1 cellular context compared by ENCODE assay signal in genomic region chr16:27795992-27796614, GRCh38.
TF ChIP-seq lines count a peak whose summit lies in the region.

No MANE protein-coding gene starts in this region.

TF ChIP-seq in HepG2, 621 proteins besides CTCF, POLR2A, EP300 and RAD21 (continued from another document and continues in another):
- TF ChIP-seq SKIL (CRISPR knock-in tag; IDR thresholded peaks at IDR 0.05; ENCODE audit: borderline replicate concordance) (0 out of 2 replicates have a peak, but pooled peaks have one; percentile 41), ZNF501 (CRISPR knock-in tag; IDR thresholded peaks at IDR 0.05) (no peak), ZNF782 (CRISPR knock-in tag; IDR thresholded peaks at IDR 0.05; ENCODE audit: borderline replicate concordance) (no peak), PHF5A (CRISPR knock-in tag; IDR thresholded peaks at IDR 0.05; ENCODE audit: low read depth, unreplicated experiment) (no peak), ZC3H13 (CRISPR knock-in tag; IDR thresholded peaks at IDR 0.05) (0 out of 2 replicates have a peak, but pooled peaks have one; percentile 32), ZNF468 (CRISPR knock-in tag; IDR thresholded peaks at IDR 0.05) (0 out of 2 replicates have a peak, but pooled peaks have one; percentile 66), ESRRA (CRISPR knock-in tag; IDR thresholded peaks at IDR 0.05; ENCODE audit: low read depth) (0 out of 2 replicates have a peak, but pooled peaks have one; percentile 28), ZBTB38 (CRISPR knock-in tag; IDR thresholded peaks at IDR 0.05) (peak; percentile 20; the same call in 1 of the 2 replicates), NR2F6 (IDR thresholded peaks at IDR 0.05) (peak; percentile 42; the same call in 1 of the 2 replicates), NR2F6 (CRISPR knock-in tag; IDR thresholded peaks at IDR 0.05) (peak; percentile 48; the same call in 1 of the 2 replicates), ZNF431 (CRISPR knock-in tag; IDR thresholded peaks at IDR 0.05; ENCODE audit: borderline replicate concordance, low read depth) (no peak), NCOA2 (CRISPR knock-in tag; IDR thresholded peaks at IDR 0.05) (peak; percentile 69), KDM4B (CRISPR knock-in tag; IDR thresholded peaks at IDR 0.05) (0 out of 2 replicates have a peak, but pooled peaks have one; percentile 31), ARNT2 (CRISPR knock-in tag; IDR thresholded peaks at IDR 0.05; ENCODE audit: low read depth) (peak; percentile 54; the same call in 1 of the 2 replicates), ZNF747 (CRISPR knock-in tag; IDR thresholded peaks at IDR 0.05; ENCODE audit: borderline replicate concordance) (no peak), ETV6 (CRISPR knock-in tag; conservative IDR thresholded peaks at IDR 0.05) (peak; percentile 88; the same call in 1 of the 2 replicates), ZNF605 (CRISPR knock-in tag; IDR thresholded peaks at IDR 0.05) (peak; percentile 83), SP140L (CRISPR knock-in tag; IDR thresholded peaks at IDR 0.05; ENCODE audit: borderline replicate concordance) (peak; percentile 94; the same call in 1 of the 2 replicates), ZBTB44 (CRISPR knock-in tag; IDR thresholded peaks at IDR 0.05) (peak; percentile 89), GPN1 (CRISPR knock-in tag; IDR thresholded peaks at IDR 0.05; ENCODE audit: borderline replicate concordance) (0 out of 2 replicates have a peak, but pooled peaks have one; percentile 87), MXI1 (IDR thresholded peaks at IDR 0.05; ENCODE audit: borderline replicate concordance, low read depth, low read length) (no peak), ATF6 (CRISPR knock-in tag; conservative IDR thresholded peaks at IDR 0.05) (peak; percentile 87; the same call in 1 of the 2 replicates), ZNF10 (CRISPR knock-in tag; IDR thresholded peaks at IDR 0.05; ENCODE audit: borderline replicate concordance, low read depth) (no peak), ZNF232 (CRISPR knock-in tag; IDR thresholded peaks at IDR 0.05; ENCODE audit: borderline replicate concordance) (peak; percentile 95; the same call in 1 of the 2 replicates), THRA (CRISPR knock-in tag; IDR thresholded peaks at IDR 0.05; ENCODE audit: borderline replicate concordance) (peak; percentile 73; the same call in 1 of the 2 replicates), ZBTB7A (CRISPR knock-in tag; IDR thresholded peaks at IDR 0.05) (0 out of 2 replicates have a peak, but pooled peaks have one; percentile 24), ZBTB20 (CRISPR knock-in tag; IDR thresholded peaks at IDR 0.05; ENCODE audit: borderline replicate concordance, low read depth) (peak; percentile 71; the same call in 1 of the 2 replicates), ATAD3A (CRISPR knock-in tag; IDR thresholded peaks at IDR 0.05) (0 out of 2 replicates have a peak, but pooled peaks have one; percentile 19), TBX2 (CRISPR knock-in tag; IDR thresholded peaks at IDR 0.05; ENCODE audit: borderline replicate concordance) (peak; percentile 67), HMG20B (CRISPR knock-in tag; conservative IDR thresholded peaks at IDR 0.05) (no peak), ZNF766 (CRISPR knock-in tag; IDR thresholded peaks at IDR 0.05; ENCODE audit: borderline replicate concordance) (peak; percentile 82; the same call in 1 of the 2 replicates), TEAD3 (CRISPR knock-in tag; optimal IDR thresholded peaks at IDR 0.05; ENCODE audit: borderline replicate concordance) (peak; percentile 43), SOX13 (IDR thresholded peaks at IDR 0.05) (no peak), SOX13 (CRISPR knock-in tag; conservative IDR thresholded peaks at IDR 0.05 in 1 of 2, IDR thresholded peaks at IDR 0.05 in 1 of 2) (0 out of 4 replicates have a peak, but pooled peaks of 1 of the 2 experiments have one; percentile 15), RFX1 (IDR thresholded peaks at IDR 0.05) (no peak), ATF7-NPFF (CRISPR knock-in tag; IDR thresholded peaks at IDR 0.05; ENCODE audit: low read depth) (0 out of 2 replicates have a peak, but pooled peaks have one; percentile 43), TARDBP (CRISPR knock-in tag; IDR thresholded peaks at IDR 0.05) (no peak), PPARG (CRISPR knock-in tag; conservative IDR thresholded peaks at IDR 0.05) (peak; percentile 54; the same call in 1 of the 2 replicates), GABPA (IDR thresholded peaks at IDR 0.05; ENCODE audit: low read depth, low read length) (no peak), GABPA (CRISPR knock-in tag; IDR thresholded peaks at IDR 0.05; ENCODE audit: low read depth) (peak; percentile 28; the same call in 1 of the 2 replicates), FOXC1 (CRISPR knock-in tag; IDR thresholded peaks at IDR 0.05; ENCODE audit: borderline replicate concordance) (peak; percentile 74; the same call in 1 of the 2 replicates), RXRB (CRISPR knock-in tag; IDR thresholded peaks at IDR 0.05; ENCODE audit: borderline replicate concordance) (peak; percentile 39; the same call in 1 of the 2 replicates)
- TF ChIP-seq, protein P1, sequence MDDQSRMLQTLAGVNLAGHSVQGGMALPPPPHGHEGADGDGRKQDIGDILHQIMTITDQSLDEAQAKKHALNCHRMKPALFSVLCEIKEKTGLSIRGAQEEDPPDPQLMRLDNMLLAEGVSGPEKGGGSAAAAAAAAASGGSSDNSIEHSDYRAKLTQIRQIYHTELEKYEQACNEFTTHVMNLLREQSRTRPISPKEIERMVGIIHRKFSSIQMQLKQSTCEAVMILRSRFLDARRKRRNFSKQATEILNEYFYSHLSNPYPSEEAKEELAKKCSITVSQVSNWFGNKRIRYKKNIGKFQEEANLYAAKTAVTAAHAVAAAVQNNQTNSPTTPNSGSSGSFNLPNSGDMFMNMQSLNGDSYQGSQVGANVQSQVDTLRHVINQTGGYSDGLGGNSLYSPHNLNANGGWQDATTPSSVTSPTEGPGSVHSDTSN (CRISPR knock-in tag; IDR thresholded peaks at IDR 0.05; ENCODE audit: borderline replicate concordance), result peak; percentile 83; the same call in 1 of the 2 replicates
- TF ChIP-seq, protein P2, sequence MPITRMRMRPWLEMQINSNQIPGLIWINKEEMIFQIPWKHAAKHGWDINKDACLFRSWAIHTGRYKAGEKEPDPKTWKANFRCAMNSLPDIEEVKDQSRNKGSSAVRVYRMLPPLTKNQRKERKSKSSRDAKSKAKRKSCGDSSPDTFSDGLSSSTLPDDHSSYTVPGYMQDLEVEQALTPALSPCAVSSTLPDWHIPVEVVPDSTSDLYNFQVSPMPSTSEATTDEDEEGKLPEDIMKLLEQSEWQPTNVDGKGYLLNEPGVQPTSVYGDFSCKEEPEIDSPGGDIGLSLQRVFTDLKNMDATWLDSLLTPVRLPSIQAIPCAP (CRISPR knock-in tag; IDR thresholded peaks at IDR 0.05; ENCODE audit: low read depth), result no peak
- TF ChIP-seq, protein P3, sequence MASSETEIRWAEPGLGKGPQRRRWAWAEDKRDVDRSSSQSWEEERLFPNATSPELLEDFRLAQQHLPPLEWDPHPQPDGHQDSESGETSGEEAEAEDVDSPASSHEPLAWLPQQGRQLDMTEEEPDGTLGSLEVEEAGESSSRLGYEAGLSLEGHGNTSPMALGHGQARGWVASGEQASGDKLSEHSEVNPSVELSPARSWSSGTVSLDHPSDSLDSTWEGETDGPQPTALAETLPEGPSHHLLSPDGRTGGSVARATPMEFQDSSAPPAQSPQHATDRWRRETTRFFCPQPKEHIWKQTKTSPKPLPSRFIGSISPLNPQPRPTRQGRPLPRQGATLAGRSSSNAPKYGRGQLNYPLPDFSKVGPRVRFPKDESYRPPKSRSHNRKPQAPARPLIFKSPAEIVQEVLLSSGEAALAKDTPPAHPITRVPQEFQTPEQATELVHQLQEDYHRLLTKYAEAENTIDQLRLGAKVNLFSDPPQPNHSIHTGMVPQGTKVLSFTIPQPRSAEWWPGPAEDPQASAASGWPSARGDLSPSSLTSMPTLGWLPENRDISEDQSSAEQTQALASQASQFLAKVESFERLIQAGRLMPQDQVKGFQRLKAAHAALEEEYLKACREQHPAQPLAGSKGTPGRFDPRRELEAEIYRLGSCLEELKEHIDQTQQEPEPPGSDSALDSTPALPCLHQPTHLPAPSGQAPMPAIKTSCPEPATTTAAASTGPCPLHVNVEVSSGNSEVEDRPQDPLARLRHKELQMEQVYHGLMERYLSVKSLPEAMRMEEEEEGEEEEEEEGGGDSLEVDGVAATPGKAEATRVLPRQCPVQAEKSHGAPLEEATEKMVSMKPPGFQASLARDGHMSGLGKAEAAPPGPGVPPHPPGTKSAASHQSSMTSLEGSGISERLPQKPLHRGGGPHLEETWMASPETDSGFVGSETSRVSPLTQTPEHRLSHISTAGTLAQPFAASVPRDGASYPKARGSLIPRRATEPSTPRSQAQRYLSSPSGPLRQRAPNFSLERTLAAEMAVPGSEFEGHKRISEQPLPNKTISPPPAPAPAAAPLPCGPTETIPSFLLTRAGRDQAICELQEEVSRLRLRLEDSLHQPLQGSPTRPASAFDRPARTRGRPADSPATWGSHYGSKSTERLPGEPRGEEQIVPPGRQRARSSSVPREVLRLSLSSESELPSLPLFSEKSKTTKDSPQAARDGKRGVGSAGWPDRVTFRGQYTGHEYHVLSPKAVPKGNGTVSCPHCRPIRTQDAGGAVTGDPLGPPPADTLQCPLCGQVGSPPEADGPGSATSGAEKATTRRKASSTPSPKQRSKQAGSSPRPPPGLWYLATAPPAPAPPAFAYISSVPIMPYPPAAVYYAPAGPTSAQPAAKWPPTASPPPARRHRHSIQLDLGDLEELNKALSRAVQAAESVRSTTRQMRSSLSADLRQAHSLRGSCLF (CRISPR knock-in tag; IDR thresholded peaks at IDR 0.05; ENCODE audit: borderline replicate concordance), result 0 out of 2 replicates have a peak, but pooled peaks have one; percentile 63
- TF ChIP-seq, protein P4, sequence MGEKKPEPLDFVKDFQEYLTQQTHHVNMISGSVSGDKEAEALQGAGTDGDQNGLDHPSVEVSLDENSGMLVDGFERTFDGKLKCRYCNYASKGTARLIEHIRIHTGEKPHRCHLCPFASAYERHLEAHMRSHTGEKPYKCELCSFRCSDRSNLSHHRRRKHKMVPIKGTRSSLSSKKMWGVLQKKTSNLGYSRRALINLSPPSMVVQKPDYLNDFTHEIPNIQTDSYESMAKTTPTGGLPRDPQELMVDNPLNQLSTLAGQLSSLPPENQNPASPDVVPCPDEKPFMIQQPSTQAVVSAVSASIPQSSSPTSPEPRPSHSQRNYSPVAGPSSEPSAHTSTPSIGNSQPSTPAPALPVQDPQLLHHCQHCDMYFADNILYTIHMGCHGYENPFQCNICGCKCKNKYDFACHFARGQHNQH (CRISPR knock-in tag; IDR thresholded peaks at IDR 0.05), result peak; percentile 65; the same call in 1 of the 2 replicates
- TF ChIP-seq, protein P5, sequence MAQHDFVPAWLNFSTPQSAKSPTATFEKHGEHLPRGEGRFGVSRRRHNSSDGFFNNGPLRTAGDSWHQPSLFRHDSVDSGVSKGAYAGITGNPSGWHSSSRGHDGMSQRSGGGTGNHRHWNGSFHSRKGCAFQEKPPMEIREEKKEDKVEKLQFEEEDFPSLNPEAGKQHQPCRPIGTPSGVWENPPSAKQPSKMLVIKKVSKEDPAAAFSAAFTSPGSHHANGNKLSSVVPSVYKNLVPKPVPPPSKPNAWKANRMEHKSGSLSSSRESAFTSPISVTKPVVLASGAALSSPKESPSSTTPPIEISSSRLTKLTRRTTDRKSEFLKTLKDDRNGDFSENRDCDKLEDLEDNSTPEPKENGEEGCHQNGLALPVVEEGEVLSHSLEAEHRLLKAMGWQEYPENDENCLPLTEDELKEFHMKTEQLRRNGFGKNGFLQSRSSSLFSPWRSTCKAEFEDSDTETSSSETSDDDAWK (CRISPR knock-in tag; IDR thresholded peaks at IDR 0.05), result no peak
